10 cellular contexts compared by ENCODE assay signal in genomic region chr1:156430305-156430704, GRCh38.
"Had no signal": no experiment of that assay in that cellular context is flagged by ENCODE, and none has a peak within 500 bp of the region (broad histone marks: within the 10 kb centered on the region; RNA-seq: fewer than 3 reads in every experiment).

No MANE protein-coding gene starts in this region.

- H3K4me3 ChIP-seq: testis had no signal

- DNase-seq: activated CD4-positive, alpha-beta T cell treated with anti-CD3 and anti-CD28 coated beads for 48 hours; activated CD8-positive, alpha-beta T cell treated with anti-CD3 and anti-CD28 coated beads, Interleukin-2, amount 10 ng/mL, durations not matched to agents 7 days and 5 days; activated naive CD4-positive, alpha-beta T cell treated with anti-CD3 and anti-CD28 coated beads, Interleukin-2, amount 10 ng/mL, durations not matched to agents 7 days and 5 days; brain microvascular endothelial cell; glutamatergic neuron; stimulated activated CD4-positive, alpha-beta T cell treated with anti-CD3 and anti-CD28 coated beads, Interleukin-4, amount 100 ng/mL, for 1 hour; testis had no signal

- H3K27ac Mint-ChIP-seq: activated CD8-positive, alpha-beta T cell treated with anti-CD3 and anti-CD28 coated beads, Interleukin-2, amount 10 ng/mL, durations not matched to agents 7 days and 5 days; activated naive CD4-positive, alpha-beta T cell treated with anti-CD3 and anti-CD28 coated beads, Interleukin-2, amount 10 ng/mL, durations not matched to agents 7 days and 5 days; activated T-helper 17 cell treated with anti-CD3 and anti-CD28 coated beads, Interleukin-2, amount 50 U/mL, for 72 hours; stimulated activated naive CD8-positive, alpha-beta T cell treated with anti-CD3 and anti-CD28 coated beads, Interleukin-15, Interleukin-2, amounts not matched to agents 100 ng/mL and 50 ng/mL, for 24 hours had no signal

- H3K27me3 ChIP-seq: testis had no signal

- H3K9me3 Mint-ChIP-seq: activated naive CD4-positive, alpha-beta T cell treated with anti-CD3 and anti-CD28 coated beads, Interleukin-2, amount 10 ng/mL, durations not matched to agents 7 days and 5 days; activated T-helper 17 cell treated with anti-CD3 and anti-CD28 coated beads, Interleukin-2, amount 50 U/mL, for 72 hours; neural crest cell; stimulated activated naive CD8-positive, alpha-beta T cell treated with anti-CD3 and anti-CD28 coated beads, Interleukin-15, Interleukin-2, amounts not matched to agents 100 ng/mL and 50 ng/mL, for 24 hours had no signal

- H3K36me3 Mint-ChIP-seq: activated naive CD4-positive, alpha-beta T cell treated with anti-CD3 and anti-CD28 coated beads, Interleukin-2, amount 10 ng/mL, durations not matched to agents 7 days and 5 days had no signal

- H3K36me3 ChIP-seq: brain microvascular endothelial cell had no signal

- H3K4me3 Mint-ChIP-seq: activated CD8-positive, alpha-beta T cell treated with anti-CD3 and anti-CD28 coated beads, Interleukin-2, amount 10 ng/mL, durations not matched to agents 7 days and 5 days; activated naive CD4-positive, alpha-beta T cell treated with anti-CD3 and anti-CD28 coated beads, Interleukin-2, amount 10 ng/mL, durations not matched to agents 7 days and 5 days; neural crest cell; stimulated activated naive CD8-positive, alpha-beta T cell treated with anti-CD3 and anti-CD28 coated beads, Interleukin-15, Interleukin-2, amounts not matched to agents 100 ng/mL and 50 ng/mL, for 24 hours had no signal
